8 cellular contexts compared by ENCODE assay signal in genomic region chr12:122500685-122501488, GRCh38. TPM values are rescaled to one million over a fixed set of nuclear protein-coding genes. Genes with fewer than 3 reads are reported as not detected.
A peak's percentile ranks its signal among the peaks of the same experiment; 100 is the strongest.
DNase-seq lines count a peak whose midpoint lies in the region; ATAC-seq and TF ChIP-seq lines count a peak whose summit lies in the region.

Gene ZCCHC8 (minus strand): TSS chr12:122500932. CDS start chr12:122500840, 92 bp downstream.

- peak within 1 kb of the TSS; percentile 93 for H3K4me3 ChIP-seq in left ventricle myocardium inferior
- H3K4me3 ChIP-seq in prostate gland, result peak within 1 kb of the TSS; percentile 79 to 80
- H3K4me3 ChIP-seq in urinary bladder (ENCODE audit: low read depth, low read length), result peak within 1 kb of the TSS; percentile 68

- peaks cover 50% of the 10 kb centered on the region for H3K4me1 ChIP-seq in left ventricle myocardium inferior
- H3K4me1 ChIP-seq in prostate gland (replicated peaks), result no peaks in the 10 kb centered on the region
- H3K4me1 ChIP-seq in urinary bladder (ENCODE audit: insufficient read depth), result no peaks in the 10 kb centered on the region

- DNase-seq in NCI-H1694 treated with DMSO at 0.1 percent for 48 hours (lab: John Stamatoyannopoulos, UW) (peak; percentile 97), T-helper 17 cell (peak; percentile 91 to 92 (median 91)), amygdala (lab: John Stamatoyannopoulos, UW) (peak; percentile 61 to 97 (median 94)), left ventricle myocardium inferior (peak; percentile 96), prostate gland (ENCODE audit: low spot score) (peak; percentile 98)

- no peaks in the 10 kb centered on the region for H3K9me3 ChIP-seq in T-helper 17 cell (ENCODE audit: control insufficient read depth, low read length, poor library complexity, severe bottlenecking)
- no peaks in the 10 kb centered on the region for H3K9me3 ChIP-seq in left ventricle myocardium inferior (replicated peaks)
- no peaks in the 10 kb centered on the region for H3K9me3 ChIP-seq in prostate gland

- no peaks in the 10 kb centered on the region for H3K27me3 ChIP-seq in left ventricle myocardium inferior (ENCODE audit: low read depth)
- no peaks in the 10 kb centered on the region for H3K27me3 ChIP-seq in prostate gland (replicated peaks; ENCODE audit: insufficient read depth)

- WGBS in prostate gland, result 4% methylated on average over 52 of the region's 52 CpGs
- 3% methylated on average over 52 of the region's 52 CpGs for WGBS in urinary bladder

- no peaks in the 10 kb centered on the region for H3K36me3 Mint-ChIP-seq in T-helper 17 cell (ENCODE audit: low read depth)

- ATAC-seq in HG02885 (IDR thresholded peaks at IDR 0.05; ENCODE audit: poor library complexity, unreplicated experiment) (peak; percentile 92), T-helper 17 cell (peak; percentile 91)

- peak within 1 kb of the TSS; percentile 96 for H3K27ac Mint-ChIP-seq in T-helper 17 cell

- H3K27ac ChIP-seq in left ventricle myocardium inferior (replicated peaks), result peak within 1 kb of the TSS; percentile 99
- H3K27ac ChIP-seq in prostate gland, result peak within 1 kb of the TSS; percentile 98 to 99
- H3K27ac ChIP-seq in urinary bladder (ENCODE audit: low read depth), result peak within 1 kb of the TSS; percentile 97

- peaks cover 43% of the 10 kb centered on the region for H3K36me3 ChIP-seq in left ventricle myocardium inferior
- H3K36me3 ChIP-seq in prostate gland, result peaks cover 0 to 6% of the 10 kb centered on the region in 2 donors
- H3K36me3 ChIP-seq in urinary bladder (ENCODE audit: insufficient read depth), result peaks cover 3% of the 10 kb centered on the region

- H3K4me1 Mint-ChIP-seq in T-helper 17 cell, result peaks cover 30% of the 10 kb centered on the region

- TF ChIP-seq CTCF in left ventricle myocardium inferior (IDR thresholded peaks at IDR 0.05; ENCODE audit: borderline replicate concordance) (peak; percentile 32), prostate gland (IDR thresholded peaks at IDR 0.05) (peak in 2 of 4 experiments; percentile 58 to 79)

- H3K4me3 Mint-ChIP-seq in T-helper 17 cell, result peak within 1 kb of the TSS; percentile 97

- peak; percentile 81 for TF ChIP-seq POLR2A in GM15510 (IDR thresholded peaks at IDR 0.05; ENCODE audit: borderline replicate concordance, extremely low read depth, insufficient read length)
- peak; percentile 99 for TF ChIP-seq POLR2A in prostate gland (IDR thresholded peaks at IDR 0.05)

- no peaks in the 10 kb centered on the region for H3K27me3 Mint-ChIP-seq in T-helper 17 cell

- intact Hi-C loops in left ventricle myocardium inferior (cut with micrococcal nuclease) (no loop called here), prostate gland (cut with DNase I) (loop anchor here (2.0 kb wide), 1 partner anchor 26 kb away; the partner anchor contains the start of genes KNTC1 and RSRC2)

RNA-seq across cellular contexts. Expression of gene ZCCHC8, which starts in this region (rescaled TPM):
- total RNA-seq in T-helper 17 cell, result 10 to 100 TPM; 53.0 to 60.3 TPM
- 8.4 TPM for total RNA-seq in left ventricle myocardium inferior
- total RNA-seq in prostate gland, result 10 to 100 TPM; 17.3 to 20.1 TPM
- total RNA-seq in urinary bladder, result 50.4 TPM
- polyA plus RNA-seq in urinary bladder, result 15.9 TPM

Comparison
In these comparisons a context has a peak if more than half of its experiments do, and no peak if none do; other contexts are left out.
1. Peak in every context shown above with its lines: DNase-seq, ATAC-seq, H3K4me3 ChIP-seq and H3K27ac ChIP-seq.